9 cellular contexts compared by ENCODE assay signal in the genomic region with DNA sequence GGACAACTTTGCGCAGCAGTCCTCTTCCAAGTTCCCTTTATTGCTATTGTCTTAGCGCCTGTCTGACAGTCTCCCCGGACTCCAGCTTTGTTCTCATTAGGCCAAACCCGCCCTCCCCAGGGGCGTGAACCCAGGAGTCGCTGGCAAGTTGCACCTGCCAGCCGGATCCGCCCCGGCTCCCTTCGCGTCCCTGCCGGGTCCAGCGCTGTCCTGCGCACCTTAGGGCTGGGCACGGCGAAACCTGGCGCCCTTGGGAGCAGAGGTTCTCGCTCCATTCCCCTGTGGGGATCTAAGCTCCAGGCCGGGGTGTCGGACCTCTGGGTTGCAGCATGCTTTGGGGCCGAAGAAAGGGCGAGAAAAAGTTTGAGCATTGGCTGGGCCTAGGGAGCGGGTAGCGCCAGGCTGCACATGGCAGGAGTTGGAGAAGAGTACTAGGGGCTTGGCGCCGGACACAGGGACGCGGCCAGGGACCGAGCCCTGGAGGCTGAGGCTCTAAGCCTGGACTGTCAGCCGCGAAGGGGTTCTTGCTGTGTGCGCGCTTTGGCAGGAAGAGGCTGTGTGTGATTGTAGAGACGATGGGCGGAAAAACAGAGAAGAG.
A peak's percentile ranks its signal among the peaks of the same experiment; 100 is the strongest.
DNase-seq lines count a peak whose midpoint lies in the region; ATAC-seq and TF ChIP-seq lines count a peak whose summit lies in the region.
"Had no signal": no experiment of that assay in that cellular context is flagged by ENCODE, and none has a peak within 500 bp of the region (broad histone marks: within the 10 kb centered on the region; RNA-seq: fewer than 3 reads in every experiment).

No MANE protein-coding gene starts in this region.

- ATAC-seq in HG02870 (IDR thresholded peaks at IDR 0.05; ENCODE audit: unreplicated experiment) (no peak), HG03196 (IDR thresholded peaks at IDR 0.05; ENCODE audit: unreplicated experiment) (no peak)

- peak overlapping the region; percentile 85 for H3K4me3 Mint-ChIP-seq in nephron progenitor cell

- H3K27me3 Mint-ChIP-seq in nephron progenitor cell (ENCODE audit: low read depth, poor library complexity), result peaks cover 82% of the 10 kb centered on the region

- H3K27me3 ChIP-seq in BE2C, result peaks cover 5% of the 10 kb centered on the region
- peaks cover 17% of the 10 kb centered on the region for H3K27me3 ChIP-seq in MG63
- H3K27me3 ChIP-seq in esophagus squamous epithelium, result peaks cover 0 to 54% (median 0%) of the 10 kb centered on the region in 4 donors

- H3K9me3 ChIP-seq in BE2C (no peaks in the 10 kb centered on the region), MG63 (no peaks in the 10 kb centered on the region), esophagus squamous epithelium (no peaks in the 10 kb centered on the region)

- H3K27ac ChIP-seq in esophagus squamous epithelium, result peak overlapping the region in 2 of 4 donors; percentile 44 to 61

- intact Hi-C loops in esophagus squamous epithelium (cut with DNase I), result no loop called here

- no peak overlapping the region for H3K27ac Mint-ChIP-seq in nephron progenitor cell

- no peak for DNase-seq in BE2C
- peak; percentile 7 for DNase-seq in MG63
- no peak for DNase-seq in esophagus squamous epithelium (lab: John Stamatoyannopoulos, UW)
- DNase-seq in nephron progenitor cell, result peak; percentile 39
- DNase-seq in NCI-H187 treated with DMSO at 0.1 percent for 48 hours (lab: John Stamatoyannopoulos, UW), result no peak
- DNase-seq in NCI-H1436 (lab: John Stamatoyannopoulos, UW), result no peak
- DNase-seq: NCI-H1694 treated with DMSO at 0.1 percent for 48 hours had no signal

- no peaks in the 10 kb centered on the region for H3K9me3 Mint-ChIP-seq in nephron progenitor cell

- H3K36me3 ChIP-seq in BE2C, result no peaks in the 10 kb centered on the region
- H3K36me3 ChIP-seq in MG63, result no peaks in the 10 kb centered on the region
- H3K36me3 ChIP-seq in esophagus squamous epithelium, result no peaks in the 10 kb centered on the region

- peak overlapping the region; percentile 19 for H3K4me3 ChIP-seq in BE2C (ENCODE audit: low read depth, low read length)
- H3K4me3 ChIP-seq in MG63, result no peak overlapping the region; the same call in 1 of the 2 replicates
- peak overlapping the region; percentile 38 to 72 (median 53) for H3K4me3 ChIP-seq in esophagus squamous epithelium

- H3K4me1 Mint-ChIP-seq in nephron progenitor cell, result peaks cover 12% of the 10 kb centered on the region

- WGBS in esophagus squamous epithelium, 2 donors, result 3 to 12% methylated on average over 14 to 15 of the region's 35 CpGs

- no peaks in the 10 kb centered on the region for H3K36me3 Mint-ChIP-seq in nephron progenitor cell (ENCODE audit: low read depth)

- no peaks in the 10 kb centered on the region for H3K4me1 ChIP-seq in BE2C
- peaks cover 3 to 22% (median 5%) of the 10 kb centered on the region in 3 donors for H3K4me1 ChIP-seq in esophagus squamous epithelium

- TF ChIP-seq CTCF in BE2C (IDR thresholded peaks at IDR 0.05; ENCODE audit: low read depth, low read length) (no peak), esophagus squamous epithelium (IDR thresholded peaks at IDR 0.05) (no peak), nephron progenitor cell (IDR thresholded peaks at IDR 0.05) (no peak)

- TF ChIP-seq POLR2A in esophagus squamous epithelium (IDR thresholded peaks at IDR 0.05), result no peak

Comparison
In these comparisons a context has a peak if more than half of its experiments do, and no peak if none do; other contexts are left out.
1. DNase-seq: peak in MG63 (single experiment) and nephron progenitor cell (single experiment); none in BE2C (single experiment), esophagus squamous epithelium (single experiment), NCI-H187 treated with DMSO at 0.1 percent for 48 hours (single experiment) and NCI-H1436 (single experiment).